ENCODE assay signal across 13 cellular contexts in genomic region chr17:17714261-17714866, GRCh38. TPM values are rescaled to one million over a fixed set of nuclear protein-coding genes. Genes with fewer than 3 reads are reported as not detected.
A peak's percentile ranks its signal among the peaks of the same experiment; 100 is the strongest.
DNase-seq lines count a peak whose midpoint lies in the region; ATAC-seq and TF ChIP-seq lines count a peak whose summit lies in the region.
"Had no signal": no experiment of that assay in that cellular context is flagged by ENCODE, and none has a peak within 500 bp of the region (broad histone marks: within the 10 kb centered on the region; RNA-seq: fewer than 3 reads in every experiment).

No MANE protein-coding gene starts in this region.

- DNase-seq in MCF 10A (ENCODE audit: unreplicated experiment) (no peak), mammary epithelial cell (no peak), caudate nucleus (lab: John Stamatoyannopoulos, UW) (peak in 5 of 61 donors; percentile 18 to 39 (median 30)), upper lobe of right lung (no peak), T-helper 2 cell (no peak)
- DNase-seq in naive thymus-derived CD4-positive, alpha-beta T cell, result no peak
- DNase-seq in stimulated activated naive CD4-positive, alpha-beta T cell (lab: John Stamatoyannopoulos, UW), result no peak
- DNase-seq: AML-193, dermis blood vessel endothelial cell, NCI-H345, SW 1271 had no signal

- peaks cover 38% of the 10 kb centered on the region for H3K4me1 Mint-ChIP-seq in MCF 10A (ENCODE audit: insufficient read depth, unreplicated experiment)
- H3K4me1 Mint-ChIP-seq in naive thymus-derived CD4-positive, alpha-beta T cell, result peaks cover 32 to 50% (median 39%) of the 10 kb centered on the region in 7 donors

- peaks cover 99% of the 10 kb centered on the region for H3K79me2 ChIP-seq in mammary epithelial cell (ENCODE audit: insufficient read depth, low read length)

- no peaks in the 10 kb centered on the region for H3K27me3 Mint-ChIP-seq in MCF 10A (ENCODE audit: insufficient read depth, unreplicated experiment)
- H3K27me3 Mint-ChIP-seq in naive thymus-derived CD4-positive, alpha-beta T cell, result peaks cover 0 to 9% (median 3%) of the 10 kb centered on the region in 5 donors

- intact Hi-C loops in MCF 10A (cut with micrococcal nuclease), result no loop called here
- intact Hi-C loops in mammary epithelial cell (cut with micrococcal nuclease), result no loop called here
- intact Hi-C loops in naive thymus-derived CD4-positive, alpha-beta T cell (cut with micrococcal nuclease), result no loop called here
- intact Hi-C loops in upper lobe of right lung (cut with DNase I), result no loop called here

- H2AFZ ChIP-seq in mammary epithelial cell (ENCODE audit: low read depth, low read length), result no peak overlapping the region

- H3K9me3 ChIP-seq in mammary epithelial cell (replicated peaks; ENCODE audit: insufficient read depth, low read length) (no peaks in the 10 kb centered on the region), upper lobe of right lung (no peaks in the 10 kb centered on the region)
- H3K9me3 ChIP-seq in naive thymus-derived CD4-positive, alpha-beta T cell (ENCODE audit: control insufficient read depth in 2 of 3, low read length in 3 of 3), result no peaks in the 10 kb centered on the region

- H3K27ac ChIP-seq in mammary epithelial cell (ENCODE audit: insufficient read depth, low read depth, low read length), result no peak overlapping the region
- peak overlapping the region; percentile 67 for H3K27ac ChIP-seq in caudate nucleus (ENCODE audit: low read depth, low read length)
- no peak overlapping the region for H3K27ac ChIP-seq in naive thymus-derived CD4-positive, alpha-beta T cell (ENCODE audit: low read depth, low read length)
- peak overlapping the region; percentile 33 for H3K27ac ChIP-seq in upper lobe of right lung

- H3K27ac Mint-ChIP-seq in MCF 10A (ENCODE audit: low read depth, unreplicated experiment), result peak overlapping the region; percentile 84
- peak overlapping the region in 4 of 9 donors; percentile 3 to 65 (median 45) for H3K27ac Mint-ChIP-seq in naive thymus-derived CD4-positive, alpha-beta T cell

- no peak overlapping the region for H3K4me2 ChIP-seq in mammary epithelial cell (ENCODE audit: insufficient read depth, low read depth, low read length)

- peaks cover 2% of the 10 kb centered on the region for H3K36me3 Mint-ChIP-seq in MCF 10A (ENCODE audit: insufficient read depth, unreplicated experiment)
- H3K36me3 Mint-ChIP-seq in naive thymus-derived CD4-positive, alpha-beta T cell, result peaks cover 0 to 22% (median 3%) of the 10 kb centered on the region in 5 donors

- H3K27me3 ChIP-seq in mammary epithelial cell (ENCODE audit: insufficient read depth, low read length), result no peaks in the 10 kb centered on the region
- no peaks in the 10 kb centered on the region for H3K27me3 ChIP-seq in naive thymus-derived CD4-positive, alpha-beta T cell (ENCODE audit: control insufficient read depth in 2 of 2, insufficient read depth in 2 of 2, low read length in 2 of 2)
- no peaks in the 10 kb centered on the region for H3K27me3 ChIP-seq in upper lobe of right lung

- WGBS in mammary epithelial cell (ENCODE audit: low coverage, missing lambda C conversion rate), result 85% methylated on average over 16 of the region's 16 CpGs

- POLR2A ChIA-PET in MCF 10A (lab: Yijun Ruan, JAX), result interaction anchor here (0.6 to 2.3 kb wide), 5 partner anchors 15 to 123 kb away, joined by 3 to 8 read pairs (median 4); partner anchors contain the start of gene SREBF1
- POLR2A ChIA-PET in naive thymus-derived CD4-positive, alpha-beta T cell (lab: Charles Lee), result interaction anchor here (0.6 to 1.0 kb wide), 2 partner anchors 12 to 122 kb away, joined by 3 read pairs; no protein-coding TSS in a partner anchor

- no peak for ATAC-seq in naive thymus-derived CD4-positive, alpha-beta T cell
- ATAC-seq in upper lobe of right lung, result no peak
- ATAC-seq in HG02763 (IDR thresholded peaks at IDR 0.05; ENCODE audit: unreplicated experiment), result no peak
- ATAC-seq: K562 had no signal

- CTCF ChIA-PET in MCF 10A (lab: Yijun Ruan, JAX), result interaction anchor here (1.0 to 1.5 kb wide), 2 partner anchors 9 to 72 kb away, joined by 3 read pairs; no protein-coding TSS in a partner anchor
- CTCF ChIA-PET in mammary epithelial cell (lab: Charles Lee; ENCODE audit: low non-redundant PET), result no interaction called here
- CTCF ChIA-PET in naive thymus-derived CD4-positive, alpha-beta T cell (lab: Charles Lee), result interaction anchor here (0.7 to 1.1 kb wide), 2 partner anchors 35 to 149 kb away, joined by 4 read pairs; no protein-coding TSS in a partner anchor

- peaks cover 47% of the 10 kb centered on the region for H3K4me1 ChIP-seq in mammary epithelial cell (ENCODE audit: insufficient read depth, low read length)
- H3K4me1 ChIP-seq in naive thymus-derived CD4-positive, alpha-beta T cell (ENCODE audit: control insufficient read depth in 2 of 2, insufficient read depth in 2 of 2, low read length in 2 of 2), result no peaks in the 10 kb centered on the region
- H3K4me1 ChIP-seq in upper lobe of right lung, result peaks cover 51% of the 10 kb centered on the region

- H3K4me3 Mint-ChIP-seq in MCF 10A (ENCODE audit: unreplicated experiment), result no peak overlapping the region
- H3K4me3 Mint-ChIP-seq in naive thymus-derived CD4-positive, alpha-beta T cell, result peak overlapping the region in 6 of 10 donors; percentile 25 to 56 (median 41)

- H3K36me3 ChIP-seq in mammary epithelial cell (ENCODE audit: insufficient read depth, low read length) (no peaks in the 10 kb centered on the region), upper lobe of right lung (no peaks in the 10 kb centered on the region)
- no peaks in the 10 kb centered on the region for H3K36me3 ChIP-seq in naive thymus-derived CD4-positive, alpha-beta T cell (ENCODE audit: control insufficient read depth in 2 of 3, insufficient read depth in 3 of 3, low read length in 3 of 3)

- no peak overlapping the region for H3K9ac ChIP-seq in mammary epithelial cell (ENCODE audit: insufficient read depth, low read length)

- dilution Hi-C loops in mammary epithelial cell (cut with HindIII; ENCODE audit: low sequenced_read_pairs), result no loop called here

- H3K4me3 ChIP-seq in mammary epithelial cell (replicated peaks in 1 of 3; ENCODE audit: insufficient read depth in 1 of 3, low read depth in 2 of 3, low read length in 3 of 3), result no peak overlapping the region
- no peak overlapping the region for H3K4me3 ChIP-seq in naive thymus-derived CD4-positive, alpha-beta T cell (ENCODE audit: low read length)
- H3K4me3 ChIP-seq in upper lobe of right lung, result no peak overlapping the region
- H3K4me3 ChIP-seq: K562 had no signal

- in situ Hi-C loops in mammary epithelial cell (cut with MboI; ENCODE audit: low sequenced_read_pairs in 2 of 2), result no loop called here

- H4K20me1 ChIP-seq in mammary epithelial cell (ENCODE audit: insufficient read depth, low read length), result no peaks in the 10 kb centered on the region

- H3K9me3 Mint-ChIP-seq in MCF 10A (ENCODE audit: unreplicated experiment), result no peaks in the 10 kb centered on the region
- no peaks in the 10 kb centered on the region for H3K9me3 Mint-ChIP-seq in naive thymus-derived CD4-positive, alpha-beta T cell

- TF ChIP-seq CTCF in MCF 10A (IDR thresholded peaks at IDR 0.05; ENCODE audit: unreplicated experiment), result no peak
- TF ChIP-seq CTCF in mammary epithelial cell (conservative IDR thresholded peaks at IDR 0.05 in 1 of 2, IDR thresholded peaks at IDR 0.05 in 1 of 2; ENCODE audit: extremely low read depth in 1 of 2, insufficient read depth in 1 of 2, low read depth in 1 of 2, low read length in 2 of 2), result no peak
- TF ChIP-seq CTCF in upper lobe of right lung (IDR thresholded peaks at IDR 0.05), result no peak

- BruUV-seq in MCF 10A (replicated peaks; lab: Mats Ljungman, UMichigan), result no TSS peak
- no TSS peak for BruUV-seq in mammary epithelial cell (replicated peaks; lab: Mats Ljungman, UMichigan)

RNA-seq across cellular contexts. Expression of gene RAI1, which starts 33.1 kb away (rescaled TPM):
- total RNA-seq in MCF 10A (2022) (30.4 and 34.6 TPM in 2 replicates), mammary epithelial cell (10 to 100 TPM; 23.8 to 41.9 TPM), upper lobe of right lung (38.1 TPM)
- 4.9 TPM for polyA plus RNA-seq in mammary epithelial cell
- 8.5 TPM for polyA minus RNA-seq in mammary epithelial cell
- total RNA-seq in naive thymus-derived CD4-positive, alpha-beta T cell, result 10 to 100 TPM; 20.1 to 46.2 (median 23.6) TPM
- polyA plus RNA-seq in naive thymus-derived CD4-positive, alpha-beta T cell, result 1 to 10 TPM; 2.0 to 4.0 TPM

Comparison
In these comparisons a context has a peak if more than half of its experiments do, and no peak if none do; other contexts are left out.
1. H3K27ac ChIP-seq: peak in caudate nucleus (single experiment) and upper lobe of right lung (single experiment); none in mammary epithelial cell (single experiment) and naive thymus-derived CD4-positive, alpha-beta T cell (single experiment).